In the genomic region with DNA sequence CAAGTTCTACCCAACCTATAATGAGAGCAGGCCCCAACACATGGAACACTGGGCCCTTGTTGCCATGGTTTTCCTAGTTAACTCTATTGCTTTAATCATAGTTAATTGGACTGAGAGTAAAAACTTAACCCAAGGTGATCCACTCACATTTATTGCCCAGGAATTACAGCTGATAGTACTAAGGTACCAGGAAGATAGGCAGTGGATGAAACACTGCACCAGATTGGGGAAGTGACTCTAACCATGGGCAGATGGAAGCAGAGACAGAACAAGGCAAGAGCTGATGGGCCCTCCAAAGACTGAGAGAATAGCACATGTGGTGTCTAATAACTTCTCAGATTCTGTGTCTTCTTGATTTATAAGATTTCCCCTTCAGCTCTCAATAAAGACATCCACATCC, we compare ENCODE assay signal across 22 cellular contexts.
"Had no signal": no experiment of that assay in that cellular context is flagged by ENCODE, and none has a peak within 500 bp of the region (broad histone marks: within the 10 kb centered on the region; RNA-seq: fewer than 3 reads in every experiment).

No MANE protein-coding gene starts in this region.

- H3K4me3 Mint-ChIP-seq: activated CD8-positive, alpha-beta T cell treated with anti-CD3 and anti-CD28 coated beads, Interleukin-2, amount 10 ng/mL, durations not matched to agents 7 days and 5 days; dendritic cell treated with granulocyte-macrophage colony-stimulating factor and Interleukin-4, amounts not matched to agents 40 ng/mL and 50 ng/mL, for 4 days; naive thymus-derived CD4-positive, alpha-beta T cell; neural crest cell; stimulated activated memory B cell treated with anti-CD40 and anti-IgM and Interleukin-4, amounts not matched to agents 10 μg/mL and 1 μg/mL and 100 μg/mL, for 72 hours had no signal

- H3K27me3 Mint-ChIP-seq: naive thymus-derived CD4-positive, alpha-beta T cell; stimulated activated memory B cell treated with anti-CD40 and anti-IgM and Interleukin-4, amounts not matched to agents 10 μg/mL and 1 μg/mL and 100 μg/mL, for 72 hours had no signal

- H3K4me1 Mint-ChIP-seq: neural crest cell; stimulated activated memory B cell treated with anti-CD40 and anti-IgM and Interleukin-4, amounts not matched to agents 10 μg/mL and 1 μg/mL and 100 μg/mL, for 72 hours had no signal

- H3K4me3 ChIP-seq: ascending aorta, lower lobe of right lung, smooth muscle cell, stomach, suprapubic skin, tibial nerve had no signal

- H3K27ac Mint-ChIP-seq: activated CD8-positive, alpha-beta T cell treated with anti-CD3 and anti-CD28 coated beads, Interleukin-2, amount 10 ng/mL, durations not matched to agents 7 days and 5 days; activated naive CD4-positive, alpha-beta T cell treated with anti-CD3 and anti-CD28 coated beads, Interleukin-2, amount 50 U/mL, for 72 hours; dendritic cell treated with granulocyte-macrophage colony-stimulating factor and Interleukin-4, amounts not matched to agents 40 ng/mL and 50 ng/mL, for 4 days; naive thymus-derived CD4-positive, alpha-beta T cell; stimulated activated memory B cell treated with anti-CD40 and anti-IgM and Interleukin-4, amounts not matched to agents 10 μg/mL and 1 μg/mL and 100 μg/mL, for 72 hours had no signal

- H3K9me3 Mint-ChIP-seq: neural crest cell had no signal

- DNase-seq: activated CD4-positive, alpha-beta T cell treated with anti-CD3 and anti-CD28 coated beads for 1 hour; activated CD4-positive, alpha-beta T cell treated with anti-CD3 and anti-CD28 coated beads, Interleukin-2, amount 50 U/mL, for 1 hour; activated CD8-positive, alpha-beta T cell treated with anti-CD3 and anti-CD28 coated beads, Interleukin-2, amount 10 ng/mL, durations not matched to agents 7 days and 5 days; activated gamma-delta T cell treated with Interleukin-2 at 50 U/mL for 16 hours; brain microvascular endothelial cell; caudate nucleus; effector CD4-positive, alpha-beta T cell; foreskin keratinocyte; kidney; lower lobe of right lung; naive thymus-derived CD4-positive, alpha-beta T cell; occipital lobe; stimulated activated CD4-positive, alpha-beta T cell treated with anti-CD3 and anti-CD28 coated beads, Interleukin-15, amount 100 ng/mL, for 24 hours; stomach had no signal
